Comparison of ENCODE assay signal across 19 cellular contexts in the genomic region with DNA sequence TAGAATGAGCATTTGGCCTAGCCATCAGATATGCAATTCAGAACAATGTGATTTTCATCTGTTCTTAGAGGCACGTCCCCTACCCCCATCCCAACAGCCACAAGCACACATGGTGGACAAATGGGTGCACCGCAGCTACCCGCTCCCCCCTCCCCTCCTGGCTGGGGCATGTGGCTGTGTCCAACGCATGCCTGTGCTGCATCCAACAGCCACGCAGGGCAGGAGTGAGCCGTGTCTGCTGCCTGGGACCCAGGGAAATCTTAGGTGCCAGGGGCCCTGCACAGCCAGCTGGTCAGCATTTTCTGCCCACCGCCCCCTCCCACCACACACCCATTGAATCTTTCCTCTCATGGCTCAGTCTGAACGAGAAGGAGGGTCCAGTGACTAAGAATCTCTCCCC.
"Had no signal": no experiment of that assay in that cellular context is flagged by ENCODE, and none has a peak within 500 bp of the region (broad histone marks: within the 10 kb centered on the region; RNA-seq: fewer than 3 reads in every experiment).

No MANE protein-coding gene starts in this region.

- H3K4me3 ChIP-seq: dorsolateral prefrontal cortex, gastrocnemius medialis, right lobe of liver, thoracic aorta, tibial nerve had no signal

- H3K36me3 ChIP-seq: gastrocnemius medialis, neutrophil, right lobe of liver, thoracic aorta, tibial nerve had no signal

- H3K4me1 ChIP-seq: gastrocnemius medialis, parathyroid adenoma, right lobe of liver, tibial nerve had no signal

- H3K27me3 ChIP-seq: dorsolateral prefrontal cortex, gastrocnemius medialis, neutrophil, right lobe of liver, tibial nerve had no signal

- H3K27ac Mint-ChIP-seq: natural killer cell; progenitor cell of endocrine pancreas; stimulated activated naive B cell treated with anti-CD40 and anti-IgM and Interleukin-4, amounts not matched to agents 10 μg/mL and 1 μg/mL and 100 μg/mL, for 72 hours; stimulated activated naive CD8-positive, alpha-beta T cell treated with anti-CD3 and anti-CD28 coated beads, Interleukin-15, Interleukin-2, amounts not matched to agents 100 ng/mL and 50 ng/mL, for 24 hours had no signal

- H3K4me3 Mint-ChIP-seq: natural killer cell; stimulated activated naive B cell treated with anti-CD40 and anti-IgM and Interleukin-4, amounts not matched to agents 10 μg/mL and 1 μg/mL and 100 μg/mL, for 72 hours; stimulated activated naive CD8-positive, alpha-beta T cell treated with anti-CD3 and anti-CD28 coated beads, Interleukin-15, Interleukin-2, amounts not matched to agents 100 ng/mL and 50 ng/mL, for 24 hours had no signal

- DNase-seq: central memory CD4-positive, alpha-beta T cell; dorsolateral prefrontal cortex; effector CD4-positive, alpha-beta T cell; foreskin fibroblast; gastrocnemius medialis; kidney; natural killer cell; right lobe of liver; small intestine; stimulated activated CD4-positive, alpha-beta T cell treated with anti-CD3 and anti-CD28 coated beads, Interleukin-15, amount 100 ng/mL, for 24 hours; stimulated activated CD4-positive, alpha-beta T cell treated with anti-CD3 and anti-CD28 coated beads, Interleukin-2, amount 100 ng/mL, for 48 hours; stimulated activated naive B cell treated with anti-CD40 and anti-IgM and Interleukin-4, amounts not matched to agents 10 μg/mL and 1 μg/mL and 100 μg/mL, for 72 hours had no signal

- H3K36me3 Mint-ChIP-seq: stimulated activated naive B cell treated with anti-CD40 and anti-IgM and Interleukin-4, amounts not matched to agents 10 μg/mL and 1 μg/mL and 100 μg/mL, for 72 hours had no signal

- H3K9me3 ChIP-seq: neutrophil, right lobe of liver had no signal

- ATAC-seq: gastrocnemius medialis; left lobe of liver; natural killer cell; right lobe of liver; stimulated activated naive B cell treated with anti-CD40 and anti-IgM and Interleukin-4, amounts not matched to agents 10 μg/mL and 1 μg/mL and 100 μg/mL, for 72 hours had no signal

- H3K27me3 Mint-ChIP-seq: progenitor cell of endocrine pancreas had no signal

- H3K27ac ChIP-seq: dorsolateral prefrontal cortex, gastrocnemius medialis, neutrophil, parathyroid adenoma, right lobe of liver, thoracic aorta, tibial nerve had no signal
